Comparison of ENCODE assay signal across 17 cellular contexts in the genomic region with DNA sequence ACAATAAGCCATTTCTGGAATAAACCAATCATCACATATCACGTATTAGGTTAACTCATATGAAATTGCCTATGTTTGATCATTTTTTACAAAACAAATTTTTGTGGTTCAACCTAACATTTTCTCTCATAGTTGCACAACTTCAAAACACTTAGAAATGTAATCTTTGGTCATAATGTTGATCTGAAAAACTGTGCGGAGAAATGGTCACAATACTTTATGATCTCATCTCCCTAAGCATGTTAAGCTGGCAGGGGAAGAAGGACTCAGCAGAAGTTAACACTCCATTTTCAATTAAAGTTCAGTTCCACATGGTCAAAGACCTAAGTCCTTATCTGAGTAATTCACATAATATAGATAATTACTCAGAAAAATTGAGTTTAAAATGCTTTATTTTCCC.
DNase-seq lines count a peak whose midpoint lies in the region; TF ChIP-seq lines count a peak whose summit lies in the region.
"Had no signal": no experiment of that assay in that cellular context is flagged by ENCODE, and none has a peak within 500 bp of the region (broad histone marks: within the 10 kb centered on the region; RNA-seq: fewer than 3 reads in every experiment).

No MANE protein-coding gene starts in this region.

- DNase-seq in AG08395 (ENCODE audit: low spot score) (peak; percentile 27), GM23248 (peak; percentile 35), choroid plexus epithelial cell (ENCODE audit: low read depth) (peak; percentile 61), foreskin fibroblast (peak; percentile 12 to 70), breast epithelium (ENCODE audit: low spot score in 2 of 2) (no peak), SK-N-DZ (ENCODE audit: low spot score) (no peak), mucosa of gallbladder (ENCODE audit: low spot score) (no peak)
- no peak for DNase-seq in effector memory CD4-positive, alpha-beta T cell
- DNase-seq: CD4-positive, alpha-beta T cell; DMS53; GOT3; MM.1S; NCI-H1092 treated with DMSO at 0.1 percent for 48 hours; NCI-H1694; NCI-H524; SK-N-SH had no signal

- intact Hi-C loops in breast epithelium (cut with DNase I; ENCODE audit: low total_unique reads): no loop called here

- in situ Hi-C loops in GM23248 (cut with MboI): no loop called here

- no peak overlapping the region for H2AFZ ChIP-seq in GM23248

- H3K4me2 ChIP-seq in GM23248 (ENCODE audit: unreplicated experiment): no peak overlapping the region
- H3K4me2 ChIP-seq: SK-N-SH had no signal

- WGBS in GM23248 (ENCODE audit: low coverage in 1 of 2, low lambda C conversion rate in 2 of 2, missing lambda C conversion rate in 2 of 2), 2 experiments: 16 to 18% methylated on average over 2 of the region's 2 CpGs

- H3K4me1 ChIP-seq in GM23248 (ENCODE audit: insufficient read depth): no peaks in the 10 kb centered on the region; the same call in 1 of the 2 replicates
- H3K4me1 ChIP-seq in effector memory CD4-positive, alpha-beta T cell (ENCODE audit: control insufficient read depth, insufficient read depth, low read length, poor library complexity, severe bottlenecking): no peaks in the 10 kb centered on the region
- H3K4me1 ChIP-seq in breast epithelium: no peaks in the 10 kb centered on the region

- H3K9me3 ChIP-seq in GM23248 (ENCODE audit: low read depth) (no peaks in the 10 kb centered on the region), breast epithelium (no peaks in the 10 kb centered on the region)
- no peaks in the 10 kb centered on the region for H3K9me3 ChIP-seq in effector memory CD4-positive, alpha-beta T cell (ENCODE audit: control insufficient read depth, low read length)
- H3K9me3 ChIP-seq: SK-N-SH had no signal

- no peaks in the 10 kb centered on the region for H3K9me2 ChIP-seq in GM23248 (ENCODE audit: insufficient read depth)
- H3K9me2 ChIP-seq: SK-N-SH had no signal

- H3K36me3 ChIP-seq in GM23248 (ENCODE audit: low read depth) (no peaks in the 10 kb centered on the region), breast epithelium (no peaks in the 10 kb centered on the region)
- no peaks in the 10 kb centered on the region for H3K36me3 ChIP-seq in effector memory CD4-positive, alpha-beta T cell (ENCODE audit: control insufficient read depth, insufficient read depth, low read length)

- H3K4me3 ChIP-seq in GM23248 (no peak overlapping the region), choroid plexus epithelial cell (ENCODE audit: low read depth, low read length) (no peak overlapping the region), foreskin fibroblast (ENCODE audit: low read depth in 1 of 2, low read length in 2 of 2) (no peak overlapping the region), breast epithelium (no peak overlapping the region)
- no peak overlapping the region for H3K4me3 ChIP-seq in effector memory CD4-positive, alpha-beta T cell (ENCODE audit: insufficient read depth, low read depth, low read length, poor library complexity, severe bottlenecking)
- H3K4me3 ChIP-seq: GM12878 had no signal

- H4K20me1 ChIP-seq in GM23248 (ENCODE audit: insufficient read depth): no peaks in the 10 kb centered on the region

- H3K27ac ChIP-seq in GM23248 (no peak overlapping the region), breast epithelium (no peak overlapping the region)
- H3K27ac ChIP-seq in effector memory CD4-positive, alpha-beta T cell (ENCODE audit: insufficient read depth, low read length, poor library complexity, severe bottlenecking): no peak overlapping the region

- H3K79me2 ChIP-seq in GM23248 (ENCODE audit: insufficient read depth): no peaks in the 10 kb centered on the region

- TF ChIP-seq CTCF in choroid plexus epithelial cell (conservative IDR thresholded peaks at IDR 0.05; ENCODE audit: low read depth, low read length) (no peak), foreskin fibroblast (IDR thresholded peaks at IDR 0.05; ENCODE audit: low read depth, low read length) (no peak), breast epithelium (IDR thresholded peaks at IDR 0.05) (no peak)

- TF ChIP-seq POLR2A in breast epithelium (IDR thresholded peaks at IDR 0.05): no peak

- H3K27me3 ChIP-seq in GM23248 (replicated peaks; ENCODE audit: insufficient read depth) (no peaks in the 10 kb centered on the region), breast epithelium (no peaks in the 10 kb centered on the region)
- no peaks in the 10 kb centered on the region for H3K27me3 ChIP-seq in effector memory CD4-positive, alpha-beta T cell (replicated peaks; ENCODE audit: control insufficient read depth, insufficient read depth, low read length, poor library complexity, severe bottlenecking)

- H3F3A ChIP-seq in GM23248 (ENCODE audit: insufficient read depth): no peaks in the 10 kb centered on the region

- H3K9ac ChIP-seq in GM23248: no peak overlapping the region
- H3K9ac ChIP-seq: SK-N-SH had no signal

Comparison
In these comparisons a context has a peak if more than half of its experiments do, and no peak if none do; other contexts are left out.
1. DNase-seq: peak in AG08395 (single experiment), GM23248 (single experiment), choroid plexus epithelial cell (single experiment) and foreskin fibroblast (2 of 2); none in effector memory CD4-positive, alpha-beta T cell (0 of 3), breast epithelium (0 of 2), SK-N-DZ (single experiment) and mucosa of gallbladder (single experiment).